ENCODE assay signal across 30 cellular contexts in genomic region chr1:25624604-25625003, GRCh38.
"Had no signal": no experiment of that assay in that cellular context is flagged by ENCODE, and none has a peak within 500 bp of the region (broad histone marks: within the 10 kb centered on the region; RNA-seq: fewer than 3 reads in every experiment).

No MANE protein-coding gene starts in this region.

- H3K36me3 ChIP-seq: esophagus muscularis mucosa, gastroesophageal sphincter, ovary, sigmoid colon, thyroid gland, vagina had no signal

- H3K9me3 Mint-ChIP-seq: dendritic cell treated with granulocyte-macrophage colony-stimulating factor and Interleukin-4, amounts not matched to agents 40 ng/mL and 50 ng/mL, for 4 days had no signal

- ATAC-seq: foreskin keratinocyte; gastroesophageal sphincter; heart left ventricle; left lobe of liver; mucosa of descending colon; psoas muscle; right cardiac atrium; stimulated activated effector memory CD8-positive, alpha-beta T cell treated with anti-CD3 and anti-CD28 coated beads, Interleukin-12 subunit alpha, Interleukin-12 subunit beta, amount 100 ng/mL, for 72 hours had no signal

- H3K27ac ChIP-seq: epithelial cell of prostate, esophagus muscularis mucosa, foreskin keratinocyte, heart left ventricle, hepatocyte, ovary, psoas muscle, sigmoid colon, stomach, vagina had no signal

- H3K4me3 Mint-ChIP-seq: dendritic cell treated with granulocyte-macrophage colony-stimulating factor and Interleukin-4, amounts not matched to agents 40 ng/mL and 50 ng/mL, for 4 days; endodermal cell; mesothelial cell of epicardium; naive B cell; nephron progenitor cell; stimulated activated effector memory CD8-positive, alpha-beta T cell treated with anti-CD3 and anti-CD28 coated beads, Interleukin-12 subunit alpha, Interleukin-12 subunit beta, amount 100 ng/mL, for 72 hours had no signal

- H3K4me3 ChIP-seq: esophagus muscularis mucosa, gastroesophageal sphincter, heart left ventricle, hepatocyte, mucosa of descending colon, ovary, psoas muscle, sigmoid colon, stomach, thyroid gland, vagina had no signal

- H3K27ac Mint-ChIP-seq: dendritic cell treated with granulocyte-macrophage colony-stimulating factor and Interleukin-4, amounts not matched to agents 40 ng/mL and 50 ng/mL, for 4 days; endodermal cell; mesothelial cell of epicardium; nephron progenitor cell; stimulated activated effector memory CD8-positive, alpha-beta T cell treated with anti-CD3 and anti-CD28 coated beads, Interleukin-12 subunit alpha, Interleukin-12 subunit beta, amount 100 ng/mL, for 72 hours had no signal

- H3K36me3 Mint-ChIP-seq: naive B cell; stimulated activated effector memory CD8-positive, alpha-beta T cell treated with anti-CD3 and anti-CD28 coated beads, Interleukin-12 subunit alpha, Interleukin-12 subunit beta, amount 100 ng/mL, for 72 hours had no signal

- DNase-seq: effector CD8-positive, alpha-beta T cell; endodermal cell; foreskin keratinocyte; heart left ventricle; kidney; mesenchymal stem cell; mucosa of descending colon; naive B cell; nephron progenitor cell; occipital lobe; ovary; posterior cingulate gyrus; psoas muscle; right cardiac atrium; sigmoid colon; stimulated activated CD4-positive, alpha-beta T cell treated with anti-CD3 and anti-CD28 coated beads, Interleukin-2, amount 100 ng/mL, for 24 hours; stimulated activated CD4-positive, alpha-beta T cell treated with anti-CD3 and anti-CD28 coated beads, Interleukin-4, amount 100 ng/mL, for 24 hours; stimulated activated naive CD4-positive, alpha-beta T cell treated with Interleukin-2 at 50 U/mL for 16 hours; stomach; thyroid gland; trophoblast cell had no signal

- H3K9me3 ChIP-seq: esophagus muscularis mucosa, gastroesophageal sphincter, mucosa of descending colon, ovary, psoas muscle, stomach, thyroid gland, vagina had no signal

- H3K4me1 ChIP-seq: foreskin keratinocyte had no signal

- H3K4me1 Mint-ChIP-seq: mesothelial cell of epicardium had no signal

- H3K4me2 ChIP-seq: hepatocyte had no signal

- H3K27me3 ChIP-seq: esophagus muscularis mucosa, gastroesophageal sphincter, heart left ventricle, hepatocyte, ovary, sigmoid colon, stomach, thyroid gland, vagina had no signal

- H2AFZ ChIP-seq: hepatocyte had no signal
